In the genomic region with DNA sequence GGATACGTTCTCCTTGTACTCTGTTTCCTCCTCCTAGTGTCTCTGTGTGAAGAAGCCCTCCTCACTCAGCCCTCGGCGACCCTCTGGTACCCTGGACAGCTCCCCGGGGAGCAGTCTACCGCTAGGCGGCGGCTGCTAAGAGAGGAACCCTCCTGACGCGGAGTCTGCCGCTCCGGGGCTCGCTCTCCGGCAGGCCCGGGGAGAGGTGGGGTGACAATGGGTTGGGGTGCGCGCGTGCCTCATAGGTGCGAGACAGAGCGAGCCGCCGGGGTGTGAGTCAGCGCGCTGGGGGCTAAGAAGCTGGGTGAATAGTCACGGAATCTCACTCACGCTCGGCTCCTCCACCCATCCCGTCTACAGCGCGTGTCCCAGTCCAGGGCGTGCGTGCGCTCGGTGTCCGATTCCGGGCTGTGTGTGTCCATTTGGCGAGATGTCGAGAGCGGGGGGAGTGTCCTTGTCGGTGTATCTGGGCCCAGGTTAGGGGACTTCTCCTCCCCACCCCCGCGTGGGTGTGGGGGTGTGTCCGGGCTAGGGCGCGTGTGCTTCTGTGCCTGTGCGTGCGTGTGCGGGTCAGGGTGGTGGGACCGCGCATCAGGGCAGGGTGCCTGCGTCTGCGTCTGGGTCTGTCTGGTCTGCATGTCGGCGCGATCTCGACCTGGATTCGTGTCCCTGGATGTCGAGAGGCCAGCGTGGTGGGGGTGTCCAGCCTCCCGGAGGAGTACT, we compare ENCODE assay signal across 9 cellular contexts. TPM values are rescaled to one million over a fixed set of nuclear protein-coding genes. Genes with fewer than 3 reads are reported as not detected.
A peak's percentile ranks its signal among the peaks of the same experiment; 100 is the strongest.
DNase-seq lines count a peak whose midpoint lies in the region; ATAC-seq and TF ChIP-seq lines count a peak whose summit lies in the region.
"Had no signal": no experiment of that assay in that cellular context is flagged by ENCODE, and none has a peak within 500 bp of the region (broad histone marks: within the 10 kb centered on the region; RNA-seq: fewer than 3 reads in every experiment).

No MANE protein-coding gene starts in this region.

- TF ChIP-seq CTCF in GM12873 (IDR thresholded peaks at IDR 0.05; ENCODE audit: insufficient read depth, low read depth, low read length, missing control alignments) (peak; percentile 48), RWPE1 (conservative IDR thresholded peaks at IDR 0.05; ENCODE audit: low read depth) (peak; percentile 72), transverse colon (IDR thresholded peaks at IDR 0.05) (peak; percentile 30 to 52 (median 49))

- no peak overlapping the region for H3K9ac ChIP-seq in muscle layer of colon (ENCODE audit: low read length)

- ATAC-seq in HG03039 (IDR thresholded peaks at IDR 0.05; ENCODE audit: unreplicated experiment), result no peak
- no peak for ATAC-seq in GM18502 (IDR thresholded peaks at IDR 0.05; ENCODE audit: poor library complexity, unreplicated experiment)

- WGBS in transverse colon (ENCODE audit: low coverage in 1 of 2), 2 donors, result 5 to 20% methylated on average over 1 to 59 of the region's 59 CpGs

- H3K27ac ChIP-seq in RWPE1 (peak overlapping the region; percentile 75), epithelial cell of prostate (peak overlapping the region; percentile 54), muscle layer of colon (ENCODE audit: low read depth, low read length) (no peak overlapping the region), transverse colon (no peak overlapping the region)

- H3K4me1 ChIP-seq in muscle layer of colon (ENCODE audit: insufficient read depth, low read length), result peaks cover 5% of the 10 kb centered on the region
- peaks cover 0 to 18% (median 13%) of the 10 kb centered on the region in 4 donors for H3K4me1 ChIP-seq in transverse colon

- POLR2A ChIA-PET in RWPE1 (lab: Yijun Ruan, JAX; ENCODE audit: low non-redundant PET), result no interaction called here

- intact Hi-C loops in transverse colon (cut with DNase I; ENCODE audit: low total_unique reads), result no loop called here

- in situ Hi-C loops in transverse colon (cut with MboI; ENCODE audit: low pct_ligation_motif_present in 1 of 4, low pct_unique_long_range_greater_than_20kb in 1 of 4, low sequenced_read_pairs in 3 of 4), result no loop called here

- no peaks in the 10 kb centered on the region for H3K36me3 ChIP-seq in muscle layer of colon (ENCODE audit: insufficient read depth, low read length)
- H3K36me3 ChIP-seq in transverse colon, result no peaks in the 10 kb centered on the region

- CTCF ChIA-PET in RWPE1 (lab: Yijun Ruan, JAX), result interaction anchor here (0.5 to 0.6 kb wide), 2 partner anchors 125 to 207 kb away, joined by 3 read pairs; no protein-coding TSS in a partner anchor

- TF ChIP-seq EP300 in transverse colon (IDR thresholded peaks at IDR 0.05; ENCODE audit: low read depth), result no peak

- DNase-seq in RWPE1 (ENCODE audit: low spot score) (peak; percentile 65), epithelial cell of prostate (ENCODE audit: low read depth, low spot score) (peak; percentile 60), transverse colon (peak; percentile 32), activated gamma-delta T cell (lab: John Stamatoyannopoulos, UW) (no peak)

- H3K4me3 ChIP-seq in muscle layer of colon (ENCODE audit: low read depth in 1 of 2, low read length in 2 of 2) (peak overlapping the region; percentile 39 to 72), transverse colon (peak overlapping the region; percentile 14 to 46 (median 27))

- TF ChIP-seq POLR2A in transverse colon (IDR thresholded peaks at IDR 0.05), result no peak

- H3K9me3 ChIP-seq in muscle layer of colon (ENCODE audit: low read length) (no peaks in the 10 kb centered on the region), transverse colon (no peaks in the 10 kb centered on the region)

- H3K27me3 ChIP-seq in muscle layer of colon (ENCODE audit: control insufficient read depth in 1 of 2, insufficient read depth in 2 of 2, low read length in 2 of 2), result peaks cover 8 to 31% of the 10 kb centered on the region in 2 donors
- peaks cover 49% of the 10 kb centered on the region for H3K27me3 ChIP-seq in transverse colon

RNA-seq across cellular contexts. Expression of a gene that starts 0.6 kb away (rescaled TPM):
- 1 to 10 TPM in 2 of 4 donors, under 1 TPM in 2; 0.32 to 4.5 (median 2.2) TPM for total RNA-seq in transverse colon
- total RNA-seq: T-helper 1 cell treated with Interleukin-12 subunit alpha and Interleukin-12 subunit beta and Interleukin-4 antibody, amounts not matched to agents 30 ng/mL and 1 ng/mL, for 36 hours had no signal

Comparison
In these comparisons a context has a peak if more than half of its experiments do, and no peak if none do; other contexts are left out.
1. H3K27ac ChIP-seq: peak in RWPE1 (single experiment) and epithelial cell of prostate (single experiment); none in muscle layer of colon (single experiment) and transverse colon (0 of 4).
2. Peak in every context shown above with its lines, with median percentiles within 50 percentile points of each other: CTCF ChIP-seq.